Comparison of ENCODE assay signal across 8 cellular contexts in the genomic region with DNA sequence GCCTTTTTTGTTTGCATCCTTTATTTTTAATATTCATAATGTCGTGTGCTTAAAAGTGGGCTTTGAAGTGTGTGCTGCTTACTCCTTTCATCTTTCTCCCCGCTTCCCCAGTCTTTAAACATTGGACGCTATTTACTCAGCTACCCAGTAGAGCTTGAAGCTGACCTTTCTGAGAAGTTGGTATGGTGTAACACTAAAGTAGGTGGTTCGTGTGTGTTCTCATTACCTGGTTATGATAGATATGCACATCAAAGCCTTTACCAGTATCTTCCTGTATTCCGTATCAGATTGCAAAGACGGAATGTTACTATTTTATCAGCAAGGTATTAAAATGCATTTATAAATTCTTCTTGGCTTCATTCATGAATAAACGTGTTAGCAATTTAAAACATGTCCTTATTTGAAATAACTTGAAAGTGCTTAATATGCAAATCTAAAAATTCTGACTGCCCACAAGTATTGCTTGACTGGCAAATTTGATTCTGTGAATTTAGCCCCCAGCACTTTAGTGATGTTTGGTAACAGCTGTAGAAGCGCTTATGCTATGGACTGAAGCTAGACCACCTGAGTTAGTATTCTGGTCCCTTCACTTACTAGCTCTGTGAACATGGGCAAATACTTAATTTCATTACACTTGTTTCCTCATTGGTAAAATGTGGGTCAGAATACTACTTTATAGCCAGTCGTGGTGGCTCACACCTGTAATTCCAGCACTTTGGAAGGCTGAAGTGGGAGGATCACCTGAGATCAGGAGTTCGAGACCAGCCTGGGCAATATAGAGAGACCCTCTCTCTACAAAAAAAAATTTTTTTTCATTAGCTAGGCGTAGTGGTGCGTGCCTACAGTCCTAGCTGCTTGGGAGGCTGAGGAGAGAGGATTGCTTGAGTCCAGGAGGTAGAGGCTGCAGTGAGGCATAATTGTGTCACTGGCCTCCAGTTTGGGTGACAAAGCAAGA. TPM values are rescaled to one million over a fixed set of nuclear protein-coding genes. Genes with fewer than 3 reads are reported as not detected.
DNase-seq lines count a peak whose midpoint lies in the region; ATAC-seq and TF ChIP-seq lines count a peak whose summit lies in the region.

No MANE protein-coding gene starts in this region.

- no peaks in the 10 kb centered on the region for H3K9me3 Mint-ChIP-seq in activated T-cell treated with anti-CD3 and anti-CD28 coated beads, Interleukin-2, amount 50 U/mL, for 24 hours
- H3K9me3 Mint-ChIP-seq in activated T-helper 2 cell treated with anti-CD3 and anti-CD28 coated beads, Interferon-gamma antibody, Interleukin-2, Interleukin-4, amounts not matched to agents 10 μg/mL and 5 μg/mL and 100 μg/mL, durations not matched to agents 14 hours and 24 hours and 36 hours = no peaks in the 10 kb centered on the region

- ATAC-seq in esophagus mucosa (no peak), GM18498 (IDR thresholded peaks at IDR 0.05; ENCODE audit: unreplicated experiment) (no peak)

- peak overlapping the region; percentile 97 for H3K27ac Mint-ChIP-seq in activated T-cell treated with anti-CD3 and anti-CD28 coated beads, Interleukin-2, amount 50 U/mL, for 24 hours
- H3K27ac Mint-ChIP-seq in activated T-helper 2 cell treated with anti-CD3 and anti-CD28 coated beads, Interferon-gamma antibody, Interleukin-2, Interleukin-4, amounts not matched to agents 10 μg/mL and 5 μg/mL and 100 μg/mL, durations not matched to agents 14 hours and 24 hours and 36 hours = peak overlapping the region; percentile 95

- intact Hi-C loops in activated T-helper 2 cell treated with anti-CD3 and anti-CD28 coated beads, Interferon-gamma antibody, Interleukin-2, Interleukin-4, amounts not matched to agents 10 μg/mL and 5 μg/mL and 100 μg/mL, durations not matched to agents 14 hours and 24 hours and 36 hours (cut with micrococcal nuclease) = no loop called here
- intact Hi-C loops in tibial artery (cut with DNase I; ENCODE audit: low total_unique reads) = no loop called here

- peaks cover 5 to 39% (median 16%) of the 10 kb centered on the region in 4 donors for H3K4me1 ChIP-seq in tibial artery

- no peaks in the 10 kb centered on the region for H3K27me3 Mint-ChIP-seq in activated T-cell treated with anti-CD3 and anti-CD28 coated beads, Interleukin-2, amount 50 U/mL, for 24 hours
- no peaks in the 10 kb centered on the region for H3K27me3 Mint-ChIP-seq in activated T-helper 2 cell treated with anti-CD3 and anti-CD28 coated beads, Interferon-gamma antibody, Interleukin-2, Interleukin-4, amounts not matched to agents 10 μg/mL and 5 μg/mL and 100 μg/mL, durations not matched to agents 14 hours and 24 hours and 36 hours (ENCODE audit: low read depth)

- H3K4me1 Mint-ChIP-seq in activated T-cell treated with anti-CD3 and anti-CD28 coated beads, Interleukin-2, amount 50 U/mL, for 24 hours (ENCODE audit: low read depth) = peaks cover 44% of the 10 kb centered on the region
- H3K4me1 Mint-ChIP-seq in activated T-helper 2 cell treated with anti-CD3 and anti-CD28 coated beads, Interferon-gamma antibody, Interleukin-2, Interleukin-4, amounts not matched to agents 10 μg/mL and 5 μg/mL and 100 μg/mL, durations not matched to agents 14 hours and 24 hours and 36 hours (ENCODE audit: low read depth) = peaks cover 41% of the 10 kb centered on the region

- H3K9me3 ChIP-seq in tibial artery = no peaks in the 10 kb centered on the region

- DNase-seq in activated T-cell treated with anti-CD3 and anti-CD28 coated beads, Interleukin-2, amount 50 U/mL, for 24 hours = no peak
- DNase-seq in activated T-cell treated with anti-CD3 and anti-CD28 coated beads for 4 hours (no peak), left kidney (ENCODE audit: low read depth, low spot score) (peak; percentile 37), tibial artery (no peak), germinal center (ENCODE audit: low spot score) (no peak)
- no peak for DNase-seq in activated T-helper 2 cell treated with anti-CD3 and anti-CD28 coated beads, Interferon-gamma antibody, Interleukin-2, Interleukin-4, amounts not matched to agents 10 μg/mL and 5 μg/mL and 100 μg/mL, durations not matched to agents 14 hours and 24 hours and 36 hours (ENCODE audit: low spot score)

- H3K4me3 Mint-ChIP-seq in activated T-cell treated with anti-CD3 and anti-CD28 coated beads, Interleukin-2, amount 50 U/mL, for 24 hours = peak overlapping the region; percentile 93
- peak overlapping the region; percentile 96 for H3K4me3 Mint-ChIP-seq in activated T-helper 2 cell treated with anti-CD3 and anti-CD28 coated beads, Interferon-gamma antibody, Interleukin-2, Interleukin-4, amounts not matched to agents 10 μg/mL and 5 μg/mL and 100 μg/mL, durations not matched to agents 14 hours and 24 hours and 36 hours (ENCODE audit: low read depth)

- H3K4me3 ChIP-seq in tibial artery = peak overlapping the region; percentile 79 to 82

- TF ChIP-seq CTCF in tibial artery (IDR thresholded peaks at IDR 0.05) = no peak

- H3K27ac ChIP-seq in tibial artery = peak overlapping the region; percentile 96 to 97

- peaks cover 60% of the 10 kb centered on the region for H3K36me3 Mint-ChIP-seq in activated T-cell treated with anti-CD3 and anti-CD28 coated beads, Interleukin-2, amount 50 U/mL, for 24 hours (ENCODE audit: low read depth)
- peaks cover 45% of the 10 kb centered on the region for H3K36me3 Mint-ChIP-seq in activated T-helper 2 cell treated with anti-CD3 and anti-CD28 coated beads, Interferon-gamma antibody, Interleukin-2, Interleukin-4, amounts not matched to agents 10 μg/mL and 5 μg/mL and 100 μg/mL, durations not matched to agents 14 hours and 24 hours and 36 hours (ENCODE audit: low read depth)

- no peaks in the 10 kb centered on the region for H3K27me3 ChIP-seq in tibial artery

- H3K36me3 ChIP-seq in tibial artery = peaks cover 0 to 6% (median 3%) of the 10 kb centered on the region in 3 donors

RNA-seq across cellular contexts. Expression of a gene that starts 1.7 kb away (rescaled TPM):
- total RNA-seq in activated T-helper 2 cell treated with anti-CD3 and anti-CD28 coated beads, Interferon-gamma antibody, Interleukin-2, Interleukin-4, amounts not matched to agents 10 μg/mL and 5 μg/mL and 100 μg/mL, durations not matched to agents 14 hours and 24 hours and 36 hours = 60.8 and 64.6 TPM in 2 replicates
- 56.1 TPM for total RNA-seq in esophagus mucosa

RNA-seq across cellular contexts. Expression of a gene that starts 17.9 kb away (rescaled TPM):
- not detected in 2 replicates for total RNA-seq in activated T-helper 2 cell treated with anti-CD3 and anti-CD28 coated beads, Interferon-gamma antibody, Interleukin-2, Interleukin-4, amounts not matched to agents 10 μg/mL and 5 μg/mL and 100 μg/mL, durations not matched to agents 14 hours and 24 hours and 36 hours
- total RNA-seq in esophagus mucosa = not detected

RNA-seq across cellular contexts. Expression of a gene that starts 51.8 kb away (rescaled TPM):
- total RNA-seq in activated T-helper 2 cell treated with anti-CD3 and anti-CD28 coated beads, Interferon-gamma antibody, Interleukin-2, Interleukin-4, amounts not matched to agents 10 μg/mL and 5 μg/mL and 100 μg/mL, durations not matched to agents 14 hours and 24 hours and 36 hours = 28.3 and 31.6 TPM in 2 replicates
- total RNA-seq in esophagus mucosa = 5.6 TPM
